8 cellular contexts compared by ENCODE assay signal in the genomic region with DNA sequence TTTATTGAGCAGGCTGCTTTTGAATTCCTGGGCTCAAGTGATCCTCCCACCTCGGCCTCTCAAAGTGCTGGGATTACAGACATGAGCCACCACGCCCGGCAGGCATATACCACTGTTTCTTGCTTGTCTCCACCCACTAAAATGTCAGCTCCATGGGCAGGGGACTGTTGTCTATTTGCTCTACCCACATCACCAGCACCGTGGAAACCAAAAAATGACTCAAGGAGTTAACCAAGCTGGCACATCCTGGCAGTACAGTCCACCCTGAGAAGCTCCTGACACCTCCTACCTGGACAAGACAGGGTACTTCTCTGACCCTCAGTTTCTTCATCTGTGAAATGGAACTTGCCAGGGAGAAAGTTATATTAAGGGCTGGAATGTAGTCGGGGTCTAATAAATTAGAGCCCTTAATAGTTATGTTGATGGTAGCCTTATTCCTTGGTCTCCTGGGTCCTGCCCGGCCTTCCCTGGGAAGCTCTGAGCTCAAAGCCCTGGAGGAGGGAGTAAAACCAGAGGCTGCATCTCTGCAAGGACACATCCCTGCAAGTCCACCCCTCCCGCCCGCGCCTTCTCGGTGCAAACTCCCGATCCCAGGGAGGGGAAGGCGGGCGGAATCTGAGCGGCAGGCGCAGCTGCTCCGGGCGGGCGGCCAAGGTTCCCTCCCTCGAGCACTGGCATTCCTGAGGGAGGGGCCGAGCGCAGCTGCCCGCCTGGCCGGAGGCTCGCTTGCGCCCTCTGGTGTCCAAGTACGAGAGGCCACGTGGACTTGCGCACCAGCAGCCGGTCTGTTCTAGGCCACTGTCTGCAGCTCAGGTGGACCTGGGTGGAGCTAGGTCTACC. TPM values are rescaled to one million over a fixed set of nuclear protein-coding genes. Genes with fewer than 3 reads are reported as not detected.
DNase-seq lines count a peak whose midpoint lies in the region; ATAC-seq and TF ChIP-seq lines count a peak whose summit lies in the region.

No MANE protein-coding gene starts in this region.

- H3K4me1 ChIP-seq in adrenal gland (replicated peaks in 1 of 2): peaks cover 3 to 5% of the 10 kb centered on the region in 2 donors
- H3K4me1 ChIP-seq in left ventricle myocardium inferior: peaks cover 6% of the 10 kb centered on the region
- H3K4me1 ChIP-seq in aorta (ENCODE audit: control insufficient read depth in 1 of 2, insufficient read depth in 2 of 2, low read length in 2 of 2): no peaks in the 10 kb centered on the region

- no peak overlapping the region for H3K27ac Mint-ChIP-seq in T-cell

- peak; percentile 89 to 99 (median 96) for TF ChIP-seq CTCF in adrenal gland (IDR thresholded peaks at IDR 0.05)
- peak; percentile 96 for TF ChIP-seq CTCF in left ventricle myocardium inferior (IDR thresholded peaks at IDR 0.05; ENCODE audit: borderline replicate concordance)

- H3K4me3 ChIP-seq in adrenal gland: no peak overlapping the region
- H3K4me3 ChIP-seq in left ventricle myocardium inferior: peak overlapping the region; percentile 15
- no peak overlapping the region for H3K4me3 ChIP-seq in aorta (ENCODE audit: low read length in 2 of 2)

- no peaks in the 10 kb centered on the region for H3K9me3 Mint-ChIP-seq in T-cell

- no peaks in the 10 kb centered on the region for H3K36me3 ChIP-seq in adrenal gland (replicated peaks in 1 of 2)
- H3K36me3 ChIP-seq in left ventricle myocardium inferior: no peaks in the 10 kb centered on the region
- no peaks in the 10 kb centered on the region for H3K36me3 ChIP-seq in aorta (ENCODE audit: control insufficient read depth in 1 of 2, insufficient read depth in 2 of 2, low read length in 1 of 2)

- ATAC-seq in GM19351 (IDR thresholded peaks at IDR 0.05; ENCODE audit: unreplicated experiment) (peak; percentile 54), T-cell (replicated peaks in 1 of 4) (peak; percentile 71 to 81 (median 78)), aorta (ENCODE audit: low FRiP score) (peak; percentile 98)

- intact Hi-C loops in adrenal gland (cut with DNase I) (no loop called here), left ventricle myocardium inferior (cut with micrococcal nuclease) (loop anchor here (5.0 kb wide), 1 partner anchor 95 kb away; no protein-coding TSS in a partner anchor), aorta (cut with DNase I) (loop anchor here (1.0 to 2.0 kb wide), 2 partner anchors 96 to 97 kb away; no protein-coding TSS in a partner anchor)

- no peak for TF ChIP-seq POLR2A in adrenal gland (IDR thresholded peaks at IDR 0.05)

- H3K27me3 Mint-ChIP-seq in T-cell: peaks cover 14 to 24% of the 10 kb centered on the region in 2 donors

- DNase-seq in AG08396 (ENCODE audit: low spot score) (peak; percentile 99), NCI-H1436 (lab: John Stamatoyannopoulos, UW) (peak; percentile 84), T-cell (peak; percentile 17 to 73 (median 56)), adrenal gland (peak; percentile 96 to 98 (median 97)), left ventricle myocardium inferior (peak; percentile 97), putamen (ENCODE audit: low spot score) (peak; percentile 87), aorta (peak; percentile 95 to 99)

- H3K27me3 ChIP-seq in adrenal gland (peaks cover 6% of the 10 kb centered on the region), left ventricle myocardium inferior (ENCODE audit: low read depth) (peaks cover 79% of the 10 kb centered on the region), aorta (ENCODE audit: control insufficient read depth in 1 of 2, insufficient read depth in 2 of 2, low read length in 1 of 2) (no peaks in the 10 kb centered on the region)

- WGBS in adrenal gland, 4 donors: 7 to 17% (median 10%) methylated on average over 13 to 29 of the region's 29 CpGs
- 9 to 11% methylated on average over 22 to 29 of the region's 29 CpGs for WGBS in aorta, 2 donors

- no peaks in the 10 kb centered on the region for H3K36me3 Mint-ChIP-seq in T-cell

- POLR2A ChIA-PET in T-cell (lab: Charles Lee): no interaction called here

- no peaks in the 10 kb centered on the region for H3K9me3 ChIP-seq in adrenal gland (replicated peaks in 1 of 3)
- H3K9me3 ChIP-seq in left ventricle myocardium inferior (replicated peaks): no peaks in the 10 kb centered on the region
- H3K9me3 ChIP-seq in aorta (ENCODE audit: control insufficient read depth, low read length): no peaks in the 10 kb centered on the region

- H3K4me3 Mint-ChIP-seq in T-cell: no peak overlapping the region

- peaks cover 0 to 7% (median 3%) of the 10 kb centered on the region in 3 donors for H3K4me1 Mint-ChIP-seq in T-cell

- CTCF ChIA-PET in T-cell (lab: Charles Lee): interaction anchor here (0.5 to 2.3 kb wide), 9 partner anchors 8 to 1415 kb away, joined by 3 to 7 read pairs (median 3); no protein-coding TSS in a partner anchor

- H3K27ac ChIP-seq in adrenal gland: peak overlapping the region in 1 of 5 donors; percentile 21
- H3K27ac ChIP-seq in left ventricle myocardium inferior (replicated peaks): peak overlapping the region; percentile 57
- H3K27ac ChIP-seq in aorta (ENCODE audit: low read depth in 1 of 2, low read length in 2 of 2): no peak overlapping the region

RNA-seq across cellular contexts. Expression of a gene that starts 14.1 kb away (rescaled TPM):
- total RNA-seq in T-cell (not detected), adrenal gland (not detected), left ventricle myocardium inferior (not detected), aorta (not detected)
- polyA plus RNA-seq in adrenal gland (not detected), aorta (not detected)

RNA-seq across cellular contexts. Expression of a gene that starts 17.1 kb away (rescaled TPM):
- 1 to 10 TPM in 3 of 5 donors, under 1 TPM in 2; 0.13 to 3.4 (median 2.2) TPM for total RNA-seq in T-cell
- total RNA-seq in adrenal gland: 10 to 100 TPM in 1 of 8 donors, 1 to 10 TPM in 7; 3.5 to 12.4 (median 6.8) TPM
- polyA plus RNA-seq in adrenal gland: 10 to 100 TPM in 2 of 3 donors, 1 to 10 TPM in 1; 1.5 to 26.2 (median 18.2) TPM
- total RNA-seq in left ventricle myocardium inferior: 8.7 TPM
- 10 to 100 TPM in 1 of 2 donors, 1 to 10 TPM in 1; 8.2 to 13.3 TPM for total RNA-seq in aorta
- polyA plus RNA-seq in aorta: 10 to 100 TPM in 1 of 2 donors, 1 to 10 TPM in 1; 4.9 to 84.7 TPM

RNA-seq across cellular contexts. Expression of a gene that starts 58.7 kb away (rescaled TPM):
- 100 to 1,000 TPM in 3 of 5 donors, 10 to 100 TPM in 2; 75.5 to 116 (median 109) TPM for total RNA-seq in T-cell
- 10 to 100 TPM; 27.9 to 50.6 (median 42.3) TPM for total RNA-seq in adrenal gland
- polyA plus RNA-seq in adrenal gland: 100 to 1,000 TPM in 1 of 3 donors, 10 to 100 TPM in 2; 18.6 to 116 (median 85.5) TPM
- 9.1 TPM for total RNA-seq in left ventricle myocardium inferior
- 10 to 100 TPM; 32.1 to 50.5 TPM for total RNA-seq in aorta
- polyA plus RNA-seq in aorta: 10 to 100 TPM; 20.3 to 70.2 TPM

Comparison
In these comparisons a context has a peak if more than half of its experiments do, and no peak if none do; other contexts are left out.
1. intact Hi-C loops: an anchor here in left ventricle myocardium inferior (5.0 kb wide) and aorta (1.0 to 2.0 kb wide); none called in adrenal gland.